In genomic region chr19:17555480-17555928, GRCh38 we compare ENCODE assay signal across 8 cellular contexts. TPM values are rescaled to one million over a fixed set of nuclear protein-coding genes. Genes with fewer than 3 reads are reported as not detected.
DNase-seq lines count a peak whose midpoint lies in the region; ATAC-seq and TF ChIP-seq lines count a peak whose summit lies in the region.

Gene COLGALT1, plus strand, starts transcription at chr19:17555649. Its CDS starts 65 bp downstream, at chr19:17555714.

- no CpG with 5 or more reads among the region's 64 CpGs for WGBS in esophagus muscularis mucosa

- peak within 1 kb of the TSS; percentile 73 to 99 (median 98) for H3K4me3 ChIP-seq in esophagus muscularis mucosa

- peaks cover 0 to 3% (median 0%) of the 10 kb centered on the region in 4 donors for H3K27me3 ChIP-seq in esophagus muscularis mucosa

- H3K9me3 Mint-ChIP-seq in activated T-cell treated with anti-CD3 and anti-CD28 coated beads, Interleukin-2, amount 50 U/mL, for 72 hours, result no peaks in the 10 kb centered on the region

- no peak for TF ChIP-seq POLR2A in esophagus muscularis mucosa (IDR thresholded peaks at IDR 0.05; ENCODE audit: low read depth)

- peak within 1 kb of the TSS; percentile 68 for H3K27ac Mint-ChIP-seq in activated T-cell treated with anti-CD3 and anti-CD28 coated beads, Interleukin-2, amount 50 U/mL, for 72 hours

- H3K4me3 Mint-ChIP-seq in activated T-cell treated with anti-CD3 and anti-CD28 coated beads, Interleukin-2, amount 50 U/mL, for 72 hours, result peak within 1 kb of the TSS; percentile 86 to 88

- peaks cover 17% of the 10 kb centered on the region for H3K4me1 Mint-ChIP-seq in activated T-cell treated with anti-CD3 and anti-CD28 coated beads, Interleukin-2, amount 50 U/mL, for 72 hours (ENCODE audit: low read depth)

- no peaks in the 10 kb centered on the region for H3K27me3 Mint-ChIP-seq in activated T-cell treated with anti-CD3 and anti-CD28 coated beads, Interleukin-2, amount 50 U/mL, for 72 hours (ENCODE audit: low read depth)

- DNase-seq in DMS153 (lab: John Stamatoyannopoulos, UW) (peak; percentile 94), Kasumi-1 (lab: John Stamatoyannopoulos, UW) (peak; percentile 95 to 98), RKO (ENCODE audit: low spot score) (peak; percentile 98), esophagus muscularis mucosa (ENCODE audit: extremely low spot score) (peak; percentile 100), myocyte (ENCODE audit: low read depth) (peak; percentile 98)
- DNase-seq in activated T-cell treated with anti-CD3 and anti-CD28 coated beads, Interleukin-2, amount 50 U/mL, for 72 hours, result peak; percentile 99 to 100
- peak; percentile 98 to 99 for DNase-seq in stimulated activated CD8-positive, alpha-beta memory T cell treated with anti-CD3 and anti-CD28 coated beads, Interleukin-7, amount 100 ng/mL, for 4 hours (ENCODE audit: low read depth in 2 of 2)

- peak; percentile 95 for ATAC-seq in GM21786 (IDR thresholded peaks at IDR 0.05; ENCODE audit: unreplicated experiment)
- ATAC-seq in activated T-cell treated with anti-CD3 and anti-CD28 coated beads, Interleukin-2, amount 50 U/mL, for 72 hours (replicated peaks in 1 of 2), result peak; percentile 98

- no peak for TF ChIP-seq EP300 in esophagus muscularis mucosa (IDR thresholded peaks at IDR 0.05)

- intact Hi-C loops in esophagus muscularis mucosa (cut with DNase I), result no loop called here

- H3K4me1 ChIP-seq in esophagus muscularis mucosa, result peaks cover 36 to 61% (median 43%) of the 10 kb centered on the region in 4 donors

- H3K36me3 Mint-ChIP-seq in activated T-cell treated with anti-CD3 and anti-CD28 coated beads, Interleukin-2, amount 50 U/mL, for 72 hours (ENCODE audit: insufficient read depth in 2 of 2), result peaks cover 7 to 9% of the 10 kb centered on the region in 2 donors

- H3K9me3 ChIP-seq in esophagus muscularis mucosa, result no peaks in the 10 kb centered on the region

- TF ChIP-seq CTCF in esophagus muscularis mucosa (IDR thresholded peaks at IDR 0.05), result no peak

- H3K27ac ChIP-seq in esophagus muscularis mucosa (replicated peaks in 1 of 4), result peak within 1 kb of the TSS; percentile 72 to 87 (median 87)

- H3K36me3 ChIP-seq in esophagus muscularis mucosa, result peaks cover 10 to 31% (median 25%) of the 10 kb centered on the region in 4 donors

RNA-seq across cellular contexts. Expression of gene COLGALT1, which starts in this region (rescaled TPM):
- total RNA-seq in activated T-cell treated with anti-CD3 and anti-CD28 coated beads, Interleukin-2, amount 50 U/mL, for 72 hours, result 10 to 100 TPM; 38.3 to 46.3 TPM
- total RNA-seq in esophagus muscularis mucosa (10 to 100 TPM; 54.2 to 92.6 (median 61.5) TPM), myocyte (83.4 and 92.8 TPM in 2 replicates)
- 106 TPM for polyA plus RNA-seq in myocyte (2012)

Comparison
In these comparisons a context has a peak if more than half of its experiments do, and no peak if none do; other contexts are left out.
1. Peak in every context shown above with its lines: DNase-seq, ATAC-seq, H3K4me3 ChIP-seq and H3K27ac ChIP-seq.